ENCODE assay signal across 17 cellular contexts in genomic region chr11:20399498-20399897, GRCh38. TPM values are rescaled to one million over a fixed set of nuclear protein-coding genes. Genes with fewer than 3 reads are reported as not detected.
A peak's percentile ranks its signal among the peaks of the same experiment; 100 is the strongest.
DNase-seq lines count a peak whose midpoint lies in the region; ATAC-seq and TF ChIP-seq lines count a peak whose summit lies in the region.
"Had no signal": no experiment of that assay in that cellular context is flagged by ENCODE, and none has a peak within 500 bp of the region (broad histone marks: within the 10 kb centered on the region; RNA-seq: fewer than 3 reads in every experiment).

No MANE protein-coding gene starts in this region.

- H4K20me1 ChIP-seq in osteoblast (ENCODE audit: insufficient read depth, low read length) = no peaks in the 10 kb centered on the region

- no peaks in the 10 kb centered on the region for H3K79me2 ChIP-seq in osteoblast (ENCODE audit: insufficient read depth, low read length)

- no peak overlapping the region for H2AFZ ChIP-seq in osteoblast (ENCODE audit: low read length)

- H3K27ac ChIP-seq in osteoblast (ENCODE audit: low read depth, low read length) = no peak overlapping the region
- no peak overlapping the region for H3K27ac ChIP-seq in right atrium auricular region
- H3K27ac ChIP-seq: BLaER1, C4-2B had no signal

- H3K4me3 ChIP-seq in osteoblast (ENCODE audit: insufficient read depth, low read length) = no peak overlapping the region
- H3K4me3 ChIP-seq in right atrium auricular region = no peak overlapping the region
- H3K4me3 ChIP-seq: BLaER1 had no signal

- no peaks in the 10 kb centered on the region for H3K9me3 Mint-ChIP-seq in activated naive CD8-positive, alpha-beta T cell treated with anti-CD3 and anti-CD28 coated beads, Interleukin-2, amount 50 U/mL, for 24 hours
- H3K9me3 Mint-ChIP-seq in activated naive CD8-positive, alpha-beta T cell treated with anti-CD3 and anti-CD28 coated beads for 36 hours = no peaks in the 10 kb centered on the region
- no peaks in the 10 kb centered on the region for H3K9me3 Mint-ChIP-seq in activated T-helper 2 cell treated with anti-CD3 and anti-CD28 coated beads, Interferon-gamma antibody, Interleukin-2, Interleukin-4, amounts not matched to agents 10 μg/mL and 5 μg/mL and 100 μg/mL, durations not matched to agents 14 hours and 24 hours and 36 hours
- H3K9me3 Mint-ChIP-seq: CD4-positive, alpha-beta T cell; CD8-positive, alpha-beta T cell had no signal

- no peaks in the 10 kb centered on the region for H3K27me3 ChIP-seq in osteoblast (ENCODE audit: insufficient read depth, low read length)
- H3K27me3 ChIP-seq in right atrium auricular region = no peaks in the 10 kb centered on the region
- H3K27me3 ChIP-seq: BE2C, BLaER1 had no signal

- DNase-seq in activated naive CD8-positive, alpha-beta T cell treated with anti-CD3 and anti-CD28 coated beads, Interleukin-2, amount 50 U/mL, for 24 hours = no peak
- DNase-seq in activated naive CD8-positive, alpha-beta T cell treated with anti-CD3 and anti-CD28 coated beads for 36 hours = no peak
- no peak for DNase-seq in activated T-helper 2 cell treated with anti-CD3 and anti-CD28 coated beads, Interferon-gamma antibody, Interleukin-2, Interleukin-4, amounts not matched to agents 10 μg/mL and 5 μg/mL and 100 μg/mL, durations not matched to agents 14 hours and 24 hours and 36 hours (ENCODE audit: low spot score)
- DNase-seq in osteoblast (ENCODE audit: insufficient read length, low spot score, missing footprints) (peak; percentile 52), right atrium auricular region (ENCODE audit: low spot score) (no peak), C1 segment of cervical spinal cord (lab: John Stamatoyannopoulos, UW) (no peak)
- DNase-seq: 8988T; ACHN; BE2C; Caco-2; Calu3; CD4-positive, alpha-beta T cell; CD8-positive, alpha-beta T cell; DMS79 treated with DMSO at 0.1 percent for 48 hours; GF-D8 had no signal

- H3K9me3 ChIP-seq in osteoblast (ENCODE audit: low read depth, low read length) = no peaks in the 10 kb centered on the region
- H3K9me3 ChIP-seq in right atrium auricular region = no peaks in the 10 kb centered on the region
- H3K9me3 ChIP-seq: BE2C, BLaER1, Caco-2 had no signal

- intact Hi-C loops in activated T-helper 2 cell treated with anti-CD3 and anti-CD28 coated beads, Interferon-gamma antibody, Interleukin-2, Interleukin-4, amounts not matched to agents 10 μg/mL and 5 μg/mL and 100 μg/mL, durations not matched to agents 14 hours and 24 hours and 36 hours (cut with micrococcal nuclease) = loop anchor here (2.0 kb wide), 1 partner anchor 15 kb away; no protein-coding TSS in a partner anchor

- H3K36me3 Mint-ChIP-seq in activated naive CD8-positive, alpha-beta T cell treated with anti-CD3 and anti-CD28 coated beads, Interleukin-2, amount 50 U/mL, for 24 hours (ENCODE audit: low read depth) = peaks cover 63% of the 10 kb centered on the region
- peaks cover 26% of the 10 kb centered on the region for H3K36me3 Mint-ChIP-seq in activated naive CD8-positive, alpha-beta T cell treated with anti-CD3 and anti-CD28 coated beads for 36 hours
- peaks cover 68% of the 10 kb centered on the region for H3K36me3 Mint-ChIP-seq in activated T-helper 2 cell treated with anti-CD3 and anti-CD28 coated beads, Interferon-gamma antibody, Interleukin-2, Interleukin-4, amounts not matched to agents 10 μg/mL and 5 μg/mL and 100 μg/mL, durations not matched to agents 14 hours and 24 hours and 36 hours (ENCODE audit: low read depth)

- peaks cover 14% of the 10 kb centered on the region for H3K4me1 Mint-ChIP-seq in activated naive CD8-positive, alpha-beta T cell treated with anti-CD3 and anti-CD28 coated beads, Interleukin-2, amount 50 U/mL, for 24 hours
- peaks cover 15% of the 10 kb centered on the region for H3K4me1 Mint-ChIP-seq in activated naive CD8-positive, alpha-beta T cell treated with anti-CD3 and anti-CD28 coated beads for 36 hours
- H3K4me1 Mint-ChIP-seq in activated T-helper 2 cell treated with anti-CD3 and anti-CD28 coated beads, Interferon-gamma antibody, Interleukin-2, Interleukin-4, amounts not matched to agents 10 μg/mL and 5 μg/mL and 100 μg/mL, durations not matched to agents 14 hours and 24 hours and 36 hours (ENCODE audit: low read depth) = peaks cover 18% of the 10 kb centered on the region

- no peak overlapping the region for H3K4me3 Mint-ChIP-seq in activated naive CD8-positive, alpha-beta T cell treated with anti-CD3 and anti-CD28 coated beads, Interleukin-2, amount 50 U/mL, for 24 hours
- H3K4me3 Mint-ChIP-seq in activated naive CD8-positive, alpha-beta T cell treated with anti-CD3 and anti-CD28 coated beads for 36 hours = no peak overlapping the region
- no peak overlapping the region for H3K4me3 Mint-ChIP-seq in activated T-helper 2 cell treated with anti-CD3 and anti-CD28 coated beads, Interferon-gamma antibody, Interleukin-2, Interleukin-4, amounts not matched to agents 10 μg/mL and 5 μg/mL and 100 μg/mL, durations not matched to agents 14 hours and 24 hours and 36 hours (ENCODE audit: low read depth)
- H3K4me3 Mint-ChIP-seq: CD4-positive, alpha-beta T cell; CD8-positive, alpha-beta T cell had no signal

- no peaks in the 10 kb centered on the region for H3K27me3 Mint-ChIP-seq in activated naive CD8-positive, alpha-beta T cell treated with anti-CD3 and anti-CD28 coated beads, Interleukin-2, amount 50 U/mL, for 24 hours
- no peaks in the 10 kb centered on the region for H3K27me3 Mint-ChIP-seq in activated naive CD8-positive, alpha-beta T cell treated with anti-CD3 and anti-CD28 coated beads for 36 hours
- no peaks in the 10 kb centered on the region for H3K27me3 Mint-ChIP-seq in activated T-helper 2 cell treated with anti-CD3 and anti-CD28 coated beads, Interferon-gamma antibody, Interleukin-2, Interleukin-4, amounts not matched to agents 10 μg/mL and 5 μg/mL and 100 μg/mL, durations not matched to agents 14 hours and 24 hours and 36 hours (ENCODE audit: low read depth)
- H3K27me3 Mint-ChIP-seq: CD4-positive, alpha-beta T cell had no signal

- peak; percentile 57 for ATAC-seq in activated naive CD8-positive, alpha-beta T cell treated with anti-CD3 and anti-CD28 coated beads, Interleukin-2, amount 50 U/mL, for 24 hours
- ATAC-seq: CD8-positive, alpha-beta T cell had no signal

- no peak for TF ChIP-seq CTCF in osteoblast (IDR thresholded peaks at IDR 0.05; ENCODE audit: extremely low read depth, low read depth, low read length)
- no peak for TF ChIP-seq CTCF in right atrium auricular region (IDR thresholded peaks at IDR 0.05)

- H3K4me1 ChIP-seq in osteoblast (ENCODE audit: insufficient read depth, low read length) = no peaks in the 10 kb centered on the region
- no peaks in the 10 kb centered on the region for H3K4me1 ChIP-seq in right atrium auricular region
- H3K4me1 ChIP-seq: BE2C, BLaER1, Caco-2 had no signal

- no peak overlapping the region for H3K4me2 ChIP-seq in osteoblast (ENCODE audit: insufficient read depth, low read length)
- H3K4me2 ChIP-seq: BLaER1 had no signal

- H3K36me3 ChIP-seq in osteoblast (ENCODE audit: insufficient read depth, low read length) (peaks cover 3% of the 10 kb centered on the region), right atrium auricular region (peaks cover 27% of the 10 kb centered on the region)

- H3K27ac Mint-ChIP-seq in activated naive CD8-positive, alpha-beta T cell treated with anti-CD3 and anti-CD28 coated beads, Interleukin-2, amount 50 U/mL, for 24 hours = no peak overlapping the region
- H3K27ac Mint-ChIP-seq in activated naive CD8-positive, alpha-beta T cell treated with anti-CD3 and anti-CD28 coated beads for 36 hours = no peak overlapping the region
- H3K27ac Mint-ChIP-seq in activated T-helper 2 cell treated with anti-CD3 and anti-CD28 coated beads, Interferon-gamma antibody, Interleukin-2, Interleukin-4, amounts not matched to agents 10 μg/mL and 5 μg/mL and 100 μg/mL, durations not matched to agents 14 hours and 24 hours and 36 hours = peak overlapping the region; percentile 60
- H3K27ac Mint-ChIP-seq: CD4-positive, alpha-beta T cell; CD8-positive, alpha-beta T cell had no signal

RNA-seq across cellular contexts. Expression of gene PRMT3, which starts 12.0 kb away (rescaled TPM):
- total RNA-seq in activated naive CD8-positive, alpha-beta T cell treated with anti-CD3 and anti-CD28 coated beads for 36 hours = 10 to 100 TPM; 47.2 to 49.9 TPM
- total RNA-seq in activated T-helper 2 cell treated with anti-CD3 and anti-CD28 coated beads, Interferon-gamma antibody, Interleukin-2, Interleukin-4, amounts not matched to agents 10 μg/mL and 5 μg/mL and 100 μg/mL, durations not matched to agents 14 hours and 24 hours and 36 hours = 38.3 and 39.2 TPM in 2 replicates
- total RNA-seq in osteoblast (20.3 and 20.6 TPM in 2 replicates), right atrium auricular region (10 to 100 TPM in 1 of 2 donors, 1 to 10 TPM in 1; 7.9 to 11.9 TPM)

RNA-seq across cellular contexts. Expression of gene HTATIP2, which starts 36.0 kb away (rescaled TPM):
- total RNA-seq in activated naive CD8-positive, alpha-beta T cell treated with anti-CD3 and anti-CD28 coated beads for 36 hours = 10 to 100 TPM; 44.3 to 45.7 TPM
- 62.7 and 63.5 TPM in 2 replicates for total RNA-seq in activated T-helper 2 cell treated with anti-CD3 and anti-CD28 coated beads, Interferon-gamma antibody, Interleukin-2, Interleukin-4, amounts not matched to agents 10 μg/mL and 5 μg/mL and 100 μg/mL, durations not matched to agents 14 hours and 24 hours and 36 hours
- 24.2 and 46.3 TPM in 2 replicates for total RNA-seq in osteoblast
- 10 to 100 TPM; 19.5 to 20.8 TPM for total RNA-seq in right atrium auricular region
